30 cellular contexts compared by ENCODE assay signal in genomic region chr17:57384219-57384618, GRCh38.
"Had no signal": no experiment of that assay in that cellular context is flagged by ENCODE, and none has a peak within 500 bp of the region (broad histone marks: within the 10 kb centered on the region; RNA-seq: fewer than 3 reads in every experiment).

No MANE protein-coding gene starts in this region.

- H3K9ac ChIP-seq: parathyroid adenoma had no signal

- H3K4me3 ChIP-seq: ovary, psoas muscle, right lobe of liver, sigmoid colon, stomach, thoracic aorta, thyroid gland, tibial nerve, upper lobe of left lung, vagina had no signal

- H2AFZ ChIP-seq: parathyroid adenoma had no signal

- H3K27me3 ChIP-seq: neutrophil, ovary, right lobe of liver, sigmoid colon, stomach, thyroid gland, tibial nerve, upper lobe of left lung, vagina had no signal

- H3K4me3 Mint-ChIP-seq: natural killer cell treated with Interleukin-12 subunit alpha and Interleukin-12 subunit beta and Interleukin-15 and Interleukin-18, amount 100 ng/mL, for 72 hours; nephron progenitor cell; neural crest cell; stimulated activated effector memory CD8-positive, alpha-beta T cell treated with anti-CD3 and anti-CD28 coated beads, Interleukin-12 subunit alpha, Interleukin-12 subunit beta, amount 100 ng/mL, for 72 hours; stimulated activated naive B cell treated with anti-CD40 and anti-IgM and Interleukin-4, amounts not matched to agents 10 μg/mL and 1 μg/mL and 100 μg/mL, for 72 hours; stimulated activated naive CD8-positive, alpha-beta T cell treated with anti-CD3 and anti-CD28 coated beads, Interleukin-15, Interleukin-2, amounts not matched to agents 100 ng/mL and 50 ng/mL, for 24 hours had no signal

- H3K27ac ChIP-seq: neutrophil, ovary, parathyroid adenoma, psoas muscle, right lobe of liver, sigmoid colon, stomach, thoracic aorta, thyroid gland, tibial nerve, upper lobe of left lung, vagina had no signal

- H3K36me3 ChIP-seq: neutrophil, ovary, right lobe of liver, sigmoid colon, thoracic aorta, thyroid gland, upper lobe of left lung, vagina had no signal

- DNase-seq: nephron progenitor cell; nucleus accumbens; ovary; posterior cingulate gyrus; psoas muscle; right cardiac atrium; right lobe of liver; sigmoid colon; small intestine; stimulated activated CD4-positive, alpha-beta T cell treated with anti-CD3 and anti-CD28 coated beads, Interleukin-15, amount 100 ng/mL, for 24 hours; stimulated activated CD4-positive, alpha-beta T cell treated with anti-CD3 and anti-CD28 coated beads, Interleukin-2, amount 100 ng/mL, for 24 hours; stimulated activated CD4-positive, alpha-beta T cell treated with anti-CD3 and anti-CD28 coated beads, Interleukin-2, amount 100 ng/mL, for 48 hours; stimulated activated CD4-positive, alpha-beta T cell treated with anti-CD3 and anti-CD28 coated beads, Interleukin-4, amount 100 ng/mL, for 24 hours; stimulated activated naive B cell treated with anti-CD40 and anti-IgM and Interleukin-4, amounts not matched to agents 10 μg/mL and 1 μg/mL and 100 μg/mL, for 72 hours; stimulated activated naive CD4-positive, alpha-beta T cell treated with Interleukin-2 at 50 U/mL for 16 hours; stomach; thyroid gland; trophoblast cell; upper lobe of left lung had no signal

- H3K27ac Mint-ChIP-seq: natural killer cell treated with Interleukin-12 subunit alpha and Interleukin-12 subunit beta and Interleukin-15 and Interleukin-18, amount 100 ng/mL, for 72 hours; progenitor cell of endocrine pancreas; stimulated activated effector memory CD8-positive, alpha-beta T cell treated with anti-CD3 and anti-CD28 coated beads, Interleukin-12 subunit alpha, Interleukin-12 subunit beta, amount 100 ng/mL, for 72 hours; stimulated activated naive B cell treated with anti-CD40 and anti-IgM and Interleukin-4, amounts not matched to agents 10 μg/mL and 1 μg/mL and 100 μg/mL, for 72 hours; stimulated activated naive CD8-positive, alpha-beta T cell treated with anti-CD3 and anti-CD28 coated beads, Interleukin-15, Interleukin-2, amounts not matched to agents 100 ng/mL and 50 ng/mL, for 24 hours had no signal

- H3K4me1 ChIP-seq: right lobe of liver, tibial nerve, vagina had no signal

- FAIRE-seq: small intestine, urothelium cell line had no signal

- H3K27me3 Mint-ChIP-seq: natural killer cell treated with Interleukin-12 subunit alpha and Interleukin-12 subunit beta and Interleukin-15 and Interleukin-18, amount 100 ng/mL, for 72 hours; progenitor cell of endocrine pancreas; stimulated activated naive B cell treated with anti-CD40 and anti-IgM and Interleukin-4, amounts not matched to agents 10 μg/mL and 1 μg/mL and 100 μg/mL, for 72 hours; stimulated activated naive CD8-positive, alpha-beta T cell treated with anti-CD3 and anti-CD28 coated beads, Interleukin-15, Interleukin-2, amounts not matched to agents 100 ng/mL and 50 ng/mL, for 24 hours had no signal

- H3K9me3 ChIP-seq: neutrophil, ovary, psoas muscle, thyroid gland, vagina had no signal

- ATAC-seq: natural killer cell treated with Interleukin-12 subunit alpha and Interleukin-12 subunit beta and Interleukin-15 and Interleukin-18, amount 100 ng/mL, for 72 hours; psoas muscle; right cardiac atrium; right lobe of liver; stimulated activated effector memory CD8-positive, alpha-beta T cell treated with anti-CD3 and anti-CD28 coated beads, Interleukin-12 subunit alpha, Interleukin-12 subunit beta, amount 100 ng/mL, for 72 hours; stimulated activated naive B cell treated with anti-CD40 and anti-IgM and Interleukin-4, amounts not matched to agents 10 μg/mL and 1 μg/mL and 100 μg/mL, for 72 hours had no signal
